15 cellular contexts compared by ENCODE assay signal in genomic region chr19:2600914-2601870, GRCh38.
DNase-seq lines count a peak whose midpoint lies in the region; TF ChIP-seq lines count a peak whose summit lies in the region.
"Had no signal": no experiment of that assay in that cellular context is flagged by ENCODE, and none has a peak within 500 bp of the region (broad histone marks: within the 10 kb centered on the region; RNA-seq: fewer than 3 reads in every experiment).

No MANE protein-coding gene starts in this region.

- H3K9me3 Mint-ChIP-seq in chondrocyte (ENCODE audit: low read depth): peaks cover 3% of the 10 kb centered on the region
- H3K9me3 Mint-ChIP-seq: activated T-helper 17 cell treated with anti-CD3 and anti-CD28 coated beads, Interleukin-2, amount 50 U/mL, for 72 hours had no signal

- H3K9me3 ChIP-seq in muscle layer of duodenum (ENCODE audit: control insufficient read depth in 1 of 2, low read length in 2 of 2): no peaks in the 10 kb centered on the region
- H3K9me3 ChIP-seq in tibial artery: no peaks in the 10 kb centered on the region

- no peak overlapping the region for H3K4me3 ChIP-seq in muscle layer of duodenum (ENCODE audit: low read depth in 1 of 2, low read length in 2 of 2)
- no peak overlapping the region for H3K4me3 ChIP-seq in tibial artery

- H3K27ac ChIP-seq in muscle layer of duodenum (ENCODE audit: low read length) (peak overlapping the region; percentile 39), tibial artery (peak overlapping the region; percentile 95)

- H3K36me3 ChIP-seq in muscle layer of duodenum (ENCODE audit: control insufficient read depth in 1 of 2, insufficient read depth in 2 of 2, low read length in 2 of 2) (no peaks in the 10 kb centered on the region), tibial artery (no peaks in the 10 kb centered on the region)

- intact Hi-C loops in tibial artery (cut with DNase I; ENCODE audit: low total_unique reads): no loop called here

- H3K27me3 ChIP-seq in muscle layer of duodenum (ENCODE audit: low read depth, low read length) (no peaks in the 10 kb centered on the region), tibial artery (no peaks in the 10 kb centered on the region)
- H3K27me3 ChIP-seq: dorsolateral prefrontal cortex had no signal

- H3K4me1 Mint-ChIP-seq in chondrocyte (ENCODE audit: low read depth): peaks cover 55% of the 10 kb centered on the region

- no peaks in the 10 kb centered on the region for H3K27me3 Mint-ChIP-seq in chondrocyte (ENCODE audit: low read depth)
- H3K27me3 Mint-ChIP-seq: activated T-helper 17 cell treated with anti-CD3 and anti-CD28 coated beads, Interleukin-2, amount 50 U/mL, for 72 hours had no signal

- no peak overlapping the region for H3K4me3 Mint-ChIP-seq in chondrocyte (ENCODE audit: unreplicated experiment)
- H3K4me3 Mint-ChIP-seq: activated T-helper 17 cell treated with anti-CD3 and anti-CD28 coated beads, Interleukin-2, amount 50 U/mL, for 72 hours had no signal

- H3K4me1 ChIP-seq in muscle layer of duodenum (ENCODE audit: control insufficient read depth in 1 of 2, insufficient read depth in 2 of 2, low read length in 2 of 2) (peaks cover 0 to 8% of the 10 kb centered on the region in 2 donors), tibial artery (peaks cover 6 to 44% (median 28%) of the 10 kb centered on the region in 4 donors)

- TF ChIP-seq CTCF in chondrocyte (IDR thresholded peaks at IDR 0.05): no peak
- TF ChIP-seq CTCF in tibial artery (IDR thresholded peaks at IDR 0.05): no peak

- peak; percentile 50 for DNase-seq in activated CD8-positive, alpha-beta memory T cell treated with anti-CD3 and anti-CD28 coated beads, Interleukin-2, amount 50 U/mL, for 48 hours
- DNase-seq in activated CD8-positive, alpha-beta memory T cell treated with anti-CD3 and anti-CD28 coated beads for 24 hours: no peak
- peak; percentile 57 for DNase-seq in chondrocyte (ENCODE audit: low spot score)
- peak; percentile 14 to 62 for DNase-seq in tibial artery
- DNase-seq in activated gamma-delta T cell (lab: John Stamatoyannopoulos, UW): no peak
- DNase-seq in NCI-H524 (lab: John Stamatoyannopoulos, UW): no peak
- DNase-seq in Kasumi-1 (lab: John Stamatoyannopoulos, UW): no peak
- DNase-seq: activated CD4-positive, alpha-beta T cell treated with anti-CD3 and anti-CD28 coated beads, Interleukin-2, amount 50 U/mL, for 4 hours; KBM-7; NCI-H1436 treated with DMSO at 0.1 percent for 48 hours; stimulated activated CD4-positive, alpha-beta T cell treated with anti-CD3 and anti-CD28 coated beads, Interleukin-2, amount 100 ng/mL, for 24 hours had no signal

- H3K36me3 Mint-ChIP-seq in chondrocyte (ENCODE audit: low read depth): peaks cover 1% of the 10 kb centered on the region

- peak overlapping the region; percentile 99 for H3K27ac Mint-ChIP-seq in chondrocyte (ENCODE audit: unreplicated experiment)
- H3K27ac Mint-ChIP-seq: activated T-helper 17 cell treated with anti-CD3 and anti-CD28 coated beads, Interleukin-2, amount 50 U/mL, for 72 hours; progenitor cell of endocrine pancreas had no signal

Comparison
In these comparisons a context has a peak if more than half of its experiments do, and no peak if none do; other contexts are left out.
1. DNase-seq: peak in activated CD8-positive, alpha-beta memory T cell treated with anti-CD3 and anti-CD28 coated beads, Interleukin-2, amount 50 U/mL, for 48 hours (single experiment), chondrocyte (single experiment) and tibial artery (2 of 2); none in activated CD8-positive, alpha-beta memory T cell treated with anti-CD3 and anti-CD28 coated beads for 24 hours (single experiment), activated gamma-delta T cell (single experiment), NCI-H524 (0 of 2) and Kasumi-1 (0 of 2).